Comparison of ENCODE assay signal across 1 cellular context in the genomic region with DNA sequence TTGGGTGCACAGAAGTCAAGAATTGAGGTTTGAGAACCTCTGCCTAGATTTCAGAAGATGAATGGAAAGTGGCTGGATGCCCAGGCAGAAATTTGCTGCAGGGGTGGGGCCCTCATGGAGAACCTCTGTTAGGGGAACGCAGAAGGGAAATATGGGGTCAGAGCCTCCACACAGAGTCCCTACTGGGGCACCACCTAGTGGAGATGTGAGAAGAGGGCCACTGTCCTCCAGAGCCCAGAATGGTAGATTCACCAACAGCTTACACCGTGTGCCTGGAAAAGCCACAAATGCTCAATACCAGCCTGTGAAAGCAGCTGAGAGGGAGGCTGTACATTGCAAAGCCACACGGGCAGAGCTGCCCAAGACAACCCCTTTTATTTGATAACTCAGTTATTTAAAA.
TF ChIP-seq lines count a peak whose summit lies in the region.

No MANE protein-coding gene starts in this region.

TF ChIP-seq in H1, 55 proteins besides CTCF, POLR2A, EP300 and RAD21 (continued from another document):
- TF ChIP-seq, protein P1, sequence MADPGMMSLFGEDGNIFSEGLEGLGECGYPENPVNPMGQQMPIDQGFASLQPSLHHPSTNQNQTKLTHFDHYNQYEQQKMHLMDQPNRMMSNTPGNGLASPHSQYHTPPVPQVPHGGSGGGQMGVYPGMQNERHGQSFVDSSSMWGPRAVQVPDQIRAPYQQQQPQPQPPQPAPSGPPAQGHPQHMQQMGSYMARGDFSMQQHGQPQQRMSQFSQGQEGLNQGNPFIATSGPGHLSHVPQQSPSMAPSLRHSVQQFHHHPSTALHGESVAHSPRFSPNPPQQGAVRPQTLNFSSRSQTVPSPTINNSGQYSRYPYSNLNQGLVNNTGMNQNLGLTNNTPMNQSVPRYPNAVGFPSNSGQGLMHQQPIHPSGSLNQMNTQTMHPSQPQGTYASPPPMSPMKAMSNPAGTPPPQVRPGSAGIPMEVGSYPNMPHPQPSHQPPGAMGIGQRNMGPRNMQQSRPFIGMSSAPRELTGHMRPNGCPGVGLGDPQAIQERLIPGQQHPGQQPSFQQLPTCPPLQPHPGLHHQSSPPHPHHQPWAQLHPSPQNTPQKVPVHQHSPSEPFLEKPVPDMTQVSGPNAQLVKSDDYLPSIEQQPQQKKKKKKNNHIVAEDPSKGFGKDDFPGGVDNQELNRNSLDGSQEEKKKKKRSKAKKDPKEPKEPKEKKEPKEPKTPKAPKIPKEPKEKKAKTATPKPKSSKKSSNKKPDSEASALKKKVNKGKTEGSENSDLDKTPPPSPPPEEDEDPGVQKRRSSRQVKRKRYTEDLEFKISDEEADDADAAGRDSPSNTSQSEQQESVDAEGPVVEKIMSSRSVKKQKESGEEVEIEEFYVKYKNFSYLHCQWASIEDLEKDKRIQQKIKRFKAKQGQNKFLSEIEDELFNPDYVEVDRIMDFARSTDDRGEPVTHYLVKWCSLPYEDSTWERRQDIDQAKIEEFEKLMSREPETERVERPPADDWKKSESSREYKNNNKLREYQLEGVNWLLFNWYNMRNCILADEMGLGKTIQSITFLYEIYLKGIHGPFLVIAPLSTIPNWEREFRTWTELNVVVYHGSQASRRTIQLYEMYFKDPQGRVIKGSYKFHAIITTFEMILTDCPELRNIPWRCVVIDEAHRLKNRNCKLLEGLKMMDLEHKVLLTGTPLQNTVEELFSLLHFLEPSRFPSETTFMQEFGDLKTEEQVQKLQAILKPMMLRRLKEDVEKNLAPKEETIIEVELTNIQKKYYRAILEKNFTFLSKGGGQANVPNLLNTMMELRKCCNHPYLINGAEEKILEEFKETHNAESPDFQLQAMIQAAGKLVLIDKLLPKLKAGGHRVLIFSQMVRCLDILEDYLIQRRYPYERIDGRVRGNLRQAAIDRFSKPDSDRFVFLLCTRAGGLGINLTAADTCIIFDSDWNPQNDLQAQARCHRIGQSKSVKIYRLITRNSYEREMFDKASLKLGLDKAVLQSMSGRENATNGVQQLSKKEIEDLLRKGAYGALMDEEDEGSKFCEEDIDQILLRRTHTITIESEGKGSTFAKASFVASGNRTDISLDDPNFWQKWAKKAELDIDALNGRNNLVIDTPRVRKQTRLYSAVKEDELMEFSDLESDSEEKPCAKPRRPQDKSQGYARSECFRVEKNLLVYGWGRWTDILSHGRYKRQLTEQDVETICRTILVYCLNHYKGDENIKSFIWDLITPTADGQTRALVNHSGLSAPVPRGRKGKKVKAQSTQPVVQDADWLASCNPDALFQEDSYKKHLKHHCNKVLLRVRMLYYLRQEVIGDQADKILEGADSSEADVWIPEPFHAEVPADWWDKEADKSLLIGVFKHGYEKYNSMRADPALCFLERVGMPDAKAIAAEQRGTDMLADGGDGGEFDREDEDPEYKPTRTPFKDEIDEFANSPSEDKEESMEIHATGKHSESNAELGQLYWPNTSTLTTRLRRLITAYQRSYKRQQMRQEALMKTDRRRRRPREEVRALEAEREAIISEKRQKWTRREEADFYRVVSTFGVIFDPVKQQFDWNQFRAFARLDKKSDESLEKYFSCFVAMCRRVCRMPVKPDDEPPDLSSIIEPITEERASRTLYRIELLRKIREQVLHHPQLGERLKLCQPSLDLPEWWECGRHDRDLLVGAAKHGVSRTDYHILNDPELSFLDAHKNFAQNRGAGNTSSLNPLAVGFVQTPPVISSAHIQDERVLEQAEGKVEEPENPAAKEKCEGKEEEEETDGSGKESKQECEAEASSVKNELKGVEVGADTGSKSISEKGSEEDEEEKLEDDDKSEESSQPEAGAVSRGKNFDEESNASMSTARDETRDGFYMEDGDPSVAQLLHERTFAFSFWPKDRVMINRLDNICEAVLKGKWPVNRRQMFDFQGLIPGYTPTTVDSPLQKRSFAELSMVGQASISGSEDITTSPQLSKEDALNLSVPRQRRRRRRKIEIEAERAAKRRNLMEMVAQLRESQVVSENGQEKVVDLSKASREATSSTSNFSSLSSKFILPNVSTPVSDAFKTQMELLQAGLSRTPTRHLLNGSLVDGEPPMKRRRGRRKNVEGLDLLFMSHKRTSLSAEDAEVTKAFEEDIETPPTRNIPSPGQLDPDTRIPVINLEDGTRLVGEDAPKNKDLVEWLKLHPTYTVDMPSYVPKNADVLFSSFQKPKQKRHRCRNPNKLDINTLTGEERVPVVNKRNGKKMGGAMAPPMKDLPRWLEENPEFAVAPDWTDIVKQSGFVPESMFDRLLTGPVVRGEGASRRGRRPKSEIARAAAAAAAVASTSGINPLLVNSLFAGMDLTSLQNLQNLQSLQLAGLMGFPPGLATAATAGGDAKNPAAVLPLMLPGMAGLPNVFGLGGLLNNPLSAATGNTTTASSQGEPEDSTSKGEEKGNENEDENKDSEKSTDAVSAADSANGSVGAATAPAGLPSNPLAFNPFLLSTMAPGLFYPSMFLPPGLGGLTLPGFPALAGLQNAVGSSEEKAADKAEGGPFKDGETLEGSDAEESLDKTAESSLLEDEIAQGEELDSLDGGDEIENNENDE (IDR thresholded peaks at IDR 0.05; ENCODE audit: insufficient replicate concordance, low read length), result no peak
TF ChIP-seq in H1: peak in this region for 0.
